8 cellular contexts compared by ENCODE assay signal in the genomic region with DNA sequence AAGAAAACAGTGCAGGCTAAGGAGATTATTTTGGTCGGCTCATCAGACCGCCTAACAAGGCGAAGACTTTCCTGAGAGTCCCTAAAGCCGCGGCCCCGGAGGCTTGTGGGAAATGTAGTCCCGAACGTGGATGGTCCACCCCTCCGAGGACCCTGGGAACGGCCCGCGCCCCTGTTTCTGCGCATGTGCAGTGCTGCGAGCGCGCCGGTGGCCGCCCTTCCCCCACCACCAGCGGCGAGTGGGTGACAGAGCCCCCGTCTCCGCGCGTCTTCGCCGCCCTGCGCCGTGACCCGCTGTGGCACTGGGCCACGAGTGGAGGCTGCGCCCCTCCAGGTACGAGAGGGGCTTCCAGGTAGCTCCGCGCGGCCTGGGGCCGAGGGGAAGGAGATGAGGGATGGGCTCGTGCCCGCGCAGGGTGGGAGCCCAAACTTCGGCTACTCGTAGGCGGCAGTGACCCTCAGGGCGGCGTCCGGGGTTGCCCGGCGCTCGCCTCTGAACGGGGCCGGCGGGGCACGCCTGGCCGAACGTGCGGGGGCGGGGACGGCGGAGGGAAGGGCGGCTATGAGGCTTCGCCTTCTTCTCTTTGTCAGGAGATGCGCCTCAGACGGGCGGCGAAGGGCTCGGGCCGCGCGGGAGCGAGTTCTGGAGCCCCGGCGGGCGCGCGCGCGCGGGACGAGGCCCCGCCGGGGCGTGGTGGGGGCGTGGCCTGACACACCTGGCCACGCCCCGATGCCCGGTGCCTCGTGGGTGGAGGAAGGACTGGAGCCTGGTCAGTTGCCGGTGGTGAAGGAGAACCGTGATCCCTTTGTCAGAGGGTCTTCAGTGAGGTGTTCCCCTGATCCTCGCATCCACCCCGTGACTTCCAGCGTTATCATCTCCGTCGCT. TPM values are rescaled to one million over a fixed set of nuclear protein-coding genes. Genes with fewer than 3 reads are reported as not detected.
A peak's percentile ranks its signal among the peaks of the same experiment; 100 is the strongest.
DNase-seq lines count a peak whose midpoint lies in the region; FAIRE-seq and TF ChIP-seq lines count a peak whose summit lies in the region.

A gene (plus strand): TSS at position 214 of the 885 bp plus-strand sequence. CDS start 4,428 bp downstream, outside the sequence.

- peak within 1 kb of the TSS; percentile 98 for H2BK120ac ChIP-seq in neuronal stem cell (ENCODE audit: low read depth, low read length)

- peak within 1 kb of the TSS; percentile 86 to 99 for H3K4me3 ChIP-seq in neuronal stem cell (ENCODE audit: low read length in 2 of 2)
- H3K4me3 ChIP-seq in subcutaneous abdominal adipose tissue (ENCODE audit: low read depth in 1 of 5, low read length in 5 of 5) = peak within 1 kb of the TSS; percentile 68 to 99 (median 92)

- no peaks in the 10 kb centered on the region for H3K27me3 ChIP-seq in neuronal stem cell (ENCODE audit: control insufficient read depth in 3 of 3, insufficient read depth in 3 of 3, low read depth in 1 of 3, low read length in 3 of 3)
- H3K27me3 ChIP-seq in subcutaneous abdominal adipose tissue (ENCODE audit: control insufficient read depth in 5 of 5, insufficient read depth in 4 of 5, low read length in 5 of 5) = no peaks in the 10 kb centered on the region

- H2BK12ac ChIP-seq in neuronal stem cell (ENCODE audit: low read length) = no peak within 1 kb of the TSS

- H3K9ac ChIP-seq in neuronal stem cell (ENCODE audit: low read depth, low read length, poor library complexity) (peak within 1 kb of the TSS; percentile 99), subcutaneous abdominal adipose tissue (ENCODE audit: low read length in 5 of 5) (peak within 1 kb of the TSS in 4 of 5 donors; percentile 84 to 92 (median 90))

- peaks cover 19% of the 10 kb centered on the region for H3K4me1 Mint-ChIP-seq in HFFc6 (ENCODE audit: low read depth)

- H2AK5ac ChIP-seq in neuronal stem cell (ENCODE audit: low read depth, low read length) = no peak within 1 kb of the TSS

- H3K4me2 ChIP-seq in neuronal stem cell (ENCODE audit: insufficient read depth, low read length, poor library complexity, severe bottlenecking) = peak within 1 kb of the TSS; percentile 53

- peak within 1 kb of the TSS; percentile 96 for H2BK5ac ChIP-seq in neuronal stem cell (ENCODE audit: low read length)

- in situ Hi-C loops in SK-MEL-5 (cut with HindIII; ENCODE audit: low pct_unique_long_range_greater_than_20kb, low sequenced_read_pairs) = no loop called here

- H3K4me1 ChIP-seq in neuronal stem cell (ENCODE audit: control insufficient read depth in 2 of 2, insufficient read depth in 1 of 2, low read depth in 1 of 2, low read length in 2 of 2) (no peaks in the 10 kb centered on the region), subcutaneous abdominal adipose tissue (ENCODE audit: control insufficient read depth in 5 of 5, insufficient read depth in 5 of 5, low read length in 5 of 5) (peaks cover 2 to 8% (median 6%) of the 10 kb centered on the region in 5 donors)

- peak within 1 kb of the TSS; percentile 93 for H3K4me3 Mint-ChIP-seq in HFFc6

- WGBS in neuronal stem cell (ENCODE audit: extremely low coverage in 2 of 2, insufficient read length in 2 of 2, insufficient replicate concordance in 1 of 2), 2 donors = no CpG with 5 or more reads among the region's 93 CpGs

- H3K36me3 ChIP-seq in neuronal stem cell (replicated peaks in 1 of 2; ENCODE audit: control insufficient read depth in 2 of 2, insufficient read depth in 2 of 2, low read length in 2 of 2) (peaks cover 7 to 18% of the 10 kb centered on the region in 2 donors), subcutaneous abdominal adipose tissue (ENCODE audit: control insufficient read depth in 5 of 5, insufficient read depth in 5 of 5, low read length in 5 of 5) (peaks cover 0 to 3% (median 0%) of the 10 kb centered on the region in 5 donors)

- H3K27ac Mint-ChIP-seq in HFFc6 = peak within 1 kb of the TSS; percentile 87

- peak within 1 kb of the TSS; percentile 99 for H3K18ac ChIP-seq in neuronal stem cell (ENCODE audit: low read length)

- peaks cover 42% of the 10 kb centered on the region for H3K36me3 Mint-ChIP-seq in HFFc6 (ENCODE audit: low read depth)

- TF ChIP-seq CTCF in HFFc6 (IDR thresholded peaks at IDR 0.05) = no peak

- H3K9me3 ChIP-seq in neuronal stem cell (replicated peaks in 1 of 2; ENCODE audit: control insufficient read depth in 2 of 2, insufficient read depth in 1 of 2, low read depth in 1 of 2, low read length in 2 of 2) = peaks cover 10 to 50% of the 10 kb centered on the region in 2 donors
- peaks cover 3 to 25% (median 20%) of the 10 kb centered on the region in 5 donors for H3K9me3 ChIP-seq in subcutaneous abdominal adipose tissue (ENCODE audit: control insufficient read depth in 5 of 5, low read length in 5 of 5)

- peaks cover 37% of the 10 kb centered on the region for H3K9me3 Mint-ChIP-seq in HFFc6

- H3K14ac ChIP-seq in neuronal stem cell (ENCODE audit: low read length) = peak within 1 kb of the TSS; percentile 59

- H3K27ac ChIP-seq in neuronal stem cell (replicated peaks; ENCODE audit: low read length) (peak within 1 kb of the TSS; percentile 96), subcutaneous abdominal adipose tissue (ENCODE audit: low read depth, low read length) (peak within 1 kb of the TSS; percentile 90)

- peak within 1 kb of the TSS; percentile 100 for H2AFZ ChIP-seq in neuronal stem cell (ENCODE audit: low read length)

- H4K8ac ChIP-seq in neuronal stem cell (ENCODE audit: low read depth, low read length) = no peak within 1 kb of the TSS

- no peaks in the 10 kb centered on the region for H3K27me3 Mint-ChIP-seq in HFFc6 (ENCODE audit: insufficient read depth)

- H3K23ac ChIP-seq in neuronal stem cell (ENCODE audit: low read depth, low read length, poor library complexity) = peak within 1 kb of the TSS; percentile 93

- peak within 1 kb of the TSS; percentile 94 for H2BK15ac ChIP-seq in neuronal stem cell (ENCODE audit: low read length)

- peak within 1 kb of the TSS; percentile 41 for H3K4ac ChIP-seq in neuronal stem cell (ENCODE audit: low read length)

- peaks cover 3% of the 10 kb centered on the region for H3K79me1 ChIP-seq in neuronal stem cell (ENCODE audit: low read depth, low read length)

- H4K91ac ChIP-seq in neuronal stem cell (ENCODE audit: low read depth, low read length, poor library complexity) = no peak within 1 kb of the TSS

- no peak for FAIRE-seq in frontal cortex (lab: Jason Lieb, UNC)

- peak; percentile 78 for DNase-seq in GM04504 (ENCODE audit: low read depth)
- DNase-seq in HFFc6 = peak; percentile 88
- DNase-seq in NAMALWA (ENCODE audit: low spot score) = peak; percentile 95
- DNase-seq in SK-MEL-5 (ENCODE audit: low read depth, low spot score) = peak; percentile 93
- DNase-seq in activated naive CD4-positive, alpha-beta T cell (lab: John Stamatoyannopoulos, UW) = peak; percentile 89 to 94 (median 90)
- peak; percentile 88 to 90 for DNase-seq in frontal cortex (ENCODE audit: low spot score in 2 of 2)
- DNase-seq in neuronal stem cell (ENCODE audit: low spot score) = peak; percentile 93

RNA-seq across cellular contexts. Expression of the gene that starts here (rescaled TPM):
- total RNA-seq in HFFc6 (2021; fragmentation: NEBNext Ultra II Directional; extraction: Animal tissue kit (Norgen Biotek cat#: 25700)) = 10 to 100 TPM; 10.1 to 13.0 (median 11.8) TPM
- 8.7 and 10.2 TPM in 2 replicates for total RNA-seq in SK-MEL-5 (2014; rRNA removed; shearing (Covaris generic))
- polyA plus RNA-seq in SK-MEL-5 (2015; cell fraction: cytosol; rRNA removed) = 4.1 and 5.5 TPM in 2 replicates
- 4.3 and 6.5 TPM in 2 replicates for polyA plus RNA-seq in SK-MEL-5 (2015; cell fraction: nucleus; rRNA removed)
- 66.9 TPM for total RNA-seq in frontal cortex
- 14.4 TPM for polyA plus RNA-seq in neuronal stem cell (2013, experiment 1 of 2)
- polyA plus RNA-seq in neuronal stem cell (2013, experiment 2 of 2) = 14.3 TPM

Comparison
In these comparisons a context has a peak if more than half of its experiments do, and no peak if none do; other contexts are left out.
1. Peak in every context shown above with its lines: DNase-seq, H3K4me3 ChIP-seq and H3K27ac ChIP-seq.